In the genomic region with DNA sequence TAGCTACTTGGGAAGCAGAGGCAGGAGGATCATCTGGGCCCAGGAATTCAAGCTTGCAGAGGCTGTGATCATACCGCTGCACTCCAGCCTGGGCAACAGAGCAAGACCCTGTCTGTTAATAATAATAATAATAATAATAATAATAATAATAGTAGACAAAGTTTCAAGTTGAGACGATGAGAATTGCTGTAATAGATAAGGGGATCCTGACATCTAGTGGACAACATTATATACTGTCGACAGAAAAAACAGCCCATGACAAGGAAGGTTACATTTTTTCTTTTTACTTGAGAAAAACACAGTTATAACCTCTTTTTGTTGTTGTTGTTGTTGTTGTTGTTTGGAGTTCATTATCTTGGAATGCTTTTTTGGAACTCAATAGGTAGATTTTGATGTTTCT, we compare ENCODE assay signal across 8 cellular contexts. TPM values are rescaled to one million over a fixed set of nuclear protein-coding genes. Genes with fewer than 3 reads are reported as not detected.
A peak's percentile ranks its signal among the peaks of the same experiment; 100 is the strongest.
DNase-seq lines count a peak whose midpoint lies in the region; ATAC-seq and TF ChIP-seq lines count a peak whose summit lies in the region.

No MANE protein-coding gene starts in this region.

- H3K36me3 Mint-ChIP-seq in CD4-positive, alpha-beta T cell (ENCODE audit: low read depth): peaks cover 31% of the 10 kb centered on the region
- H3K36me3 Mint-ChIP-seq in T-helper 17 cell (ENCODE audit: low read depth): peaks cover 4% of the 10 kb centered on the region

- H3K36me3 ChIP-seq in spleen: peaks cover 6 to 96% (median 63%) of the 10 kb centered on the region in 6 donors

- no peaks in the 10 kb centered on the region for H3K9me3 ChIP-seq in CD4-positive, alpha-beta T cell (ENCODE audit: control insufficient read depth, low read length)
- H3K9me3 ChIP-seq in T-helper 17 cell (ENCODE audit: control insufficient read depth, low read length, poor library complexity, severe bottlenecking): no peaks in the 10 kb centered on the region
- H3K9me3 ChIP-seq in spleen: peaks cover 0 to 4% (median 0%) of the 10 kb centered on the region in 8 donors

- peaks cover 5% of the 10 kb centered on the region for H3K4me1 Mint-ChIP-seq in CD4-positive, alpha-beta T cell (ENCODE audit: low read depth)
- H3K4me1 Mint-ChIP-seq in T-helper 17 cell: no peaks in the 10 kb centered on the region
- H3K4me1 Mint-ChIP-seq in stimulated activated naive CD8-positive, alpha-beta T cell treated with anti-CD3 and anti-CD28 coated beads, Interleukin-15, amount 100 ng/mL, for 72 hours: peaks cover 16% of the 10 kb centered on the region

- no peaks in the 10 kb centered on the region for H3K9me3 Mint-ChIP-seq in CD4-positive, alpha-beta T cell
- no peaks in the 10 kb centered on the region for H3K9me3 Mint-ChIP-seq in stimulated activated naive CD8-positive, alpha-beta T cell treated with anti-CD3 and anti-CD28 coated beads, Interleukin-15, amount 100 ng/mL, for 72 hours

- no peak overlapping the region for H3K27ac ChIP-seq in CD4-positive, alpha-beta T cell (ENCODE audit: low read depth, low read length)
- H3K27ac ChIP-seq in spleen: no peak overlapping the region

- H3K27me3 ChIP-seq in CD4-positive, alpha-beta T cell (ENCODE audit: control insufficient read depth, insufficient read depth, low read length): no peaks in the 10 kb centered on the region
- no peaks in the 10 kb centered on the region for H3K27me3 ChIP-seq in spleen (replicated peaks in 1 of 7)

- no peak for DNase-seq in CD4-positive, alpha-beta T cell
- peak; percentile 34 for DNase-seq in HPDE6-E6E7 (ENCODE audit: extremely low spot score)
- DNase-seq in T-helper 17 cell: no peak
- DNase-seq in glomerular endothelial cell (ENCODE audit: extremely low read depth, low read depth, low spot score): peak; percentile 29
- no peak for DNase-seq in spleen
- DNase-seq in GF-D8 (lab: John Stamatoyannopoulos, UW): no peak
- DNase-seq in stimulated activated naive CD8-positive, alpha-beta T cell treated with anti-CD3 and anti-CD28 coated beads, Interleukin-15, amount 100 ng/mL, for 72 hours: no peak

- peak; percentile 71 for TF ChIP-seq CTCF in CD4-positive, alpha-beta T cell (IDR thresholded peaks at IDR 0.05)
- TF ChIP-seq CTCF in spleen (IDR thresholded peaks at IDR 0.05 in 8 of 11, conservative IDR thresholded peaks at IDR 0.05 in 3 of 11): peak in 10 of 11 experiments; percentile 24 to 66 (median 51)

- peak; percentile 31 for ATAC-seq in CD4-positive, alpha-beta T cell (ENCODE audit: poor library complexity)
- peak; percentile 49 for ATAC-seq in T-helper 17 cell
- ATAC-seq in GM19452 (IDR thresholded peaks at IDR 0.05; ENCODE audit: unreplicated experiment): no peak
- no peak for ATAC-seq in stimulated activated naive CD8-positive, alpha-beta T cell treated with anti-CD3 and anti-CD28 coated beads, Interleukin-15, amount 100 ng/mL, for 72 hours

- no peak overlapping the region for H3K4me3 ChIP-seq in spleen

- peak overlapping the region; percentile 69 for H3K27ac Mint-ChIP-seq in CD4-positive, alpha-beta T cell
- peak overlapping the region; percentile 60 for H3K27ac Mint-ChIP-seq in T-helper 17 cell
- H3K27ac Mint-ChIP-seq in stimulated activated naive CD8-positive, alpha-beta T cell treated with anti-CD3 and anti-CD28 coated beads, Interleukin-15, amount 100 ng/mL, for 72 hours: no peak overlapping the region

- peaks cover 0 to 10% (median 0%) of the 10 kb centered on the region in 6 donors for H3K4me1 ChIP-seq in spleen

- WGBS in spleen, 5 donors: 31 to 43% (median 38%) methylated on average over 3 of the region's 3 CpGs

- intact Hi-C loops in CD4-positive, alpha-beta T cell (cut with DNase I, micrococcal nuclease): loop anchor here (1.0 to 10.0 kb wide), 4 partner anchors 37 to 449 kb away; partner anchors contain the start of gene NDFIP1 (in 2 of the 2)
- intact Hi-C loops in spleen (cut with DNase I; ENCODE audit: low total_unique reads): loop anchor here (5.0 to 10.0 kb wide), 2 partner anchors 142 to 449 kb away; no protein-coding TSS in a partner anchor

- POLR2A ChIA-PET in CD4-positive, alpha-beta T cell (lab: Charles Lee): interaction anchor here (0.6 to 1.8 kb wide), 6 partner anchors 35 to 175 kb away, joined by 3 to 11 read pairs (median 4); partner anchors contain the start of genes GNPDA1 and RNF14

- H3K27me3 Mint-ChIP-seq in CD4-positive, alpha-beta T cell: no peaks in the 10 kb centered on the region
- H3K27me3 Mint-ChIP-seq in T-helper 17 cell: no peaks in the 10 kb centered on the region
- H3K27me3 Mint-ChIP-seq in stimulated activated naive CD8-positive, alpha-beta T cell treated with anti-CD3 and anti-CD28 coated beads, Interleukin-15, amount 100 ng/mL, for 72 hours: no peaks in the 10 kb centered on the region

- H3K4me3 Mint-ChIP-seq in CD4-positive, alpha-beta T cell: no peak overlapping the region
- H3K4me3 Mint-ChIP-seq in T-helper 17 cell: no peak overlapping the region
- H3K4me3 Mint-ChIP-seq in stimulated activated naive CD8-positive, alpha-beta T cell treated with anti-CD3 and anti-CD28 coated beads, Interleukin-15, amount 100 ng/mL, for 72 hours: no peak overlapping the region

- CTCF ChIA-PET in CD4-positive, alpha-beta T cell (lab: Charles Lee): interaction anchor here (1.0 to 3.5 kb wide), 9 partner anchors 13 to 175 kb away, joined by 3 to 18 read pairs (median 6); partner anchors contain the start of genes GNPDA1 and RNF14

- TF ChIP-seq POLR2A in spleen (IDR thresholded peaks at IDR 0.05): no peak

RNA-seq across cellular contexts. Expression of gene NDFIP1, which starts 35.3 kb away (rescaled TPM):
- 100 to 1,000 TPM; 185 to 192 TPM for total RNA-seq in CD4-positive, alpha-beta T cell
- total RNA-seq in T-helper 17 cell (10 to 100 TPM; 89.6 to 92.9 TPM), glomerular endothelial cell (55.2 and 56.0 TPM in 2 replicates), spleen (100 to 1,000 TPM in 2 of 7 donors, 10 to 100 TPM in 5; 58.4 to 111 (median 88.7) TPM)
- polyA plus RNA-seq in spleen: 10 to 100 TPM; 14.2 to 26.8 (median 26.7) TPM

Comparison
In these comparisons a context has a peak if more than half of its experiments do, and no peak if none do; other contexts are left out.
1. ATAC-seq: peak in CD4-positive, alpha-beta T cell (single experiment) and T-helper 17 cell (single experiment); none in GM19452 (single experiment) and stimulated activated naive CD8-positive, alpha-beta T cell treated with anti-CD3 and anti-CD28 coated beads, Interleukin-15, amount 100 ng/mL, for 72 hours (single experiment).
2. DNase-seq: peak in HPDE6-E6E7 (single experiment) and glomerular endothelial cell (single experiment); none in CD4-positive, alpha-beta T cell (0 of 10), T-helper 17 cell (0 of 3), spleen (single experiment), GF-D8 (single experiment) and stimulated activated naive CD8-positive, alpha-beta T cell treated with anti-CD3 and anti-CD28 coated beads, Interleukin-15, amount 100 ng/mL, for 72 hours (0 of 2).
3. H3K27ac Mint-ChIP-seq: peak in CD4-positive, alpha-beta T cell (single experiment) and T-helper 17 cell (single experiment); none in stimulated activated naive CD8-positive, alpha-beta T cell treated with anti-CD3 and anti-CD28 coated beads, Interleukin-15, amount 100 ng/mL, for 72 hours (0 of 2).